8 cellular contexts compared by ENCODE assay signal in the genomic region with DNA sequence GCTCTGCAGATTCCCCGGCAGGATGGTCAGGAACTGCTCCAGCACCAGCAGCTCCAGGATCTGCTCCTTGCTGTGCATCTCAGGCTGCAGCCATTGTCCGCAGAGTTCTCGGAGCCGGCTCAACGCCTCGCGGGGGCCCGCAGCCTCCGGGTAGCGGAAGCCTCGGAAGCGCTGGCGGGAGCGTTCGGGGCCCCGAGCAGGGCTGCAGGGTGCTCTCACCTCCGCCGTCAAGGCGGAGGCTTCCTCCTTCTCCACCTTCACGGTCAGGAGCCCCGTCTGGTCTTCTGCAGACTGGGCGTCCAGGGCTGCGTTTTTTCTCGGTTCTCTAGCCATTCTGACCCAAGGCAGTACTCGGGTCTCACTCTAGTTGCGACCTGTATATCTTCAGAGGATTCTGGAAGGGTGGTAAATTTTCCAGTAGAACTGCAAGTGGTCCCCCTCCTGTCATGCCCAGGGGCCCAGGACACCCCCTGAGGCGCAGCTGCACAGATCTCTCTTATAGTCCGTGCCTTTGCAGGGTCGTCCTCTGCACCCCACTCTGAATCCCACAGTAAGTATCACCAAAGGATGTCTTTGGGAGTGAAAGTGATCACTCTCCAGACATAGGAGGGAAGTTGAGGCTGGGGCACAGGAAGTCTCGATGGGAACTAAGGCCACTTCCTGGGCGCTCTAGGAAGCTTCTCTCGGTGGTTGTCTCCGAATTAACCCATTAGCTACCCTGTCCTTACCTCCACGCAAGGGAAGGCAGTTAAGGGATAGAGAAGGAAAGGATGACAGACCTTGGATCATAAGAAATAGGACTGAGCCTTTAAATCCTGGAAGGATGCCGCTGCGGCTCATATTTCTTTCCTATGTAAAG.
DNase-seq lines count a peak whose midpoint lies in the region; ATAC-seq and TF ChIP-seq lines count a peak whose summit lies in the region.

Gene ZKSCAN4 (minus strand): TSS at position 622 of the 859 bp plus-strand sequence. CDS start 289 bp downstream, at position 333.

- H3K4me3 ChIP-seq in AG04449 (ENCODE audit: low read depth, low read length), result peak within 1 kb of the TSS; percentile 85

- CTCF ChIA-PET in AG04449 (lab: Yijun Ruan, JAX), result interaction anchor here (0.9 to 1.4 kb wide), 5 partner anchors 8 to 104 kb away, joined by 3 to 4 read pairs (median 3); no protein-coding TSS in a partner anchor

- TF ChIP-seq CTCF in AG04449 (IDR thresholded peaks at IDR 0.05; ENCODE audit: insufficient read depth, low read length, missing control alignments), result no peak

- POLR2A ChIA-PET in AG04449 (lab: Yijun Ruan, JAX), result interaction anchor here (0.6 to 1.8 kb wide), 7 partner anchors 9 to 116 kb away, joined by 3 to 17 read pairs (median 5); partner anchors contain the start of genes PGBD1, ZKSCAN8 and ZSCAN26

- ATAC-seq in GM18907 (IDR thresholded peaks at IDR 0.05; ENCODE audit: unreplicated experiment) (peak; percentile 85), HG03378 (IDR thresholded peaks at IDR 0.05; ENCODE audit: unreplicated experiment) (peak; percentile 81)

- DNase-seq in AG04449 (ENCODE audit: low read depth, low spot score) (peak; percentile 58), NCI-H510A treated with DMSO at 0.1 percent for 48 hours (lab: John Stamatoyannopoulos, UW) (peak; percentile 79), dedifferentiated amniotic fluid mesenchymal stem cell (ENCODE audit: extremely low spot score) (peak; percentile 77), left kidney (ENCODE audit: low read depth, low spot score) (peak; percentile 97)
- DNase-seq in activated CD4-positive, alpha-beta T cell treated with anti-CD3 and anti-CD28 coated beads for 4 hours, result peak; percentile 78 to 85
- DNase-seq in stimulated activated CD4-positive, alpha-beta T cell treated with anti-CD3 and anti-CD28 coated beads, Interleukin-1b, Interleukin-23, amount 100 ng/mL, for 48 hours, result peak; percentile 79

Comparison
In these comparisons a context has a peak if more than half of its experiments do, and no peak if none do; other contexts are left out.
1. Peak in every context shown above with its lines: DNase-seq, ATAC-seq and H3K4me3 ChIP-seq.